In genomic region chr3:10041034-10041433, GRCh38 we compare ENCODE assay signal across 21 cellular contexts.
"Had no signal": no experiment of that assay in that cellular context is flagged by ENCODE, and none has a peak within 500 bp of the region (broad histone marks: within the 10 kb centered on the region; RNA-seq: fewer than 3 reads in every experiment).

No MANE protein-coding gene starts in this region.

- H3K27me3 ChIP-seq: colonic mucosa, gastroesophageal sphincter, spleen, tibial artery, upper lobe of left lung, uterus had no signal

- H3K36me3 ChIP-seq: colonic mucosa, left ventricle myocardium inferior, tibial artery, uterus had no signal

- H3K9me3 ChIP-seq: colonic mucosa, gastroesophageal sphincter, left ventricle myocardium inferior, psoas muscle, spleen, tibial artery, upper lobe of left lung, uterus had no signal

- DNase-seq: colonic mucosa; dermis blood vessel endothelial cell; erythroblast; glutamatergic neuron; immature natural killer cell; left ventricle myocardium inferior; mesendoderm; naive B cell; psoas muscle; retina; spleen; stimulated activated CD4-positive, alpha-beta T cell treated with anti-CD3 and anti-CD28 coated beads, Interleukin-15, amount 100 ng/mL, for 24 hours; stimulated activated CD4-positive, alpha-beta T cell treated with anti-CD3 and anti-CD28 coated beads, Interleukin-1b, Interleukin-23, amount 100 ng/mL, for 48 hours; stimulated activated CD4-positive, alpha-beta T cell treated with anti-CD3 and anti-CD28 coated beads, Interleukin-4, amount 100 ng/mL, for 24 hours; tibial artery; upper lobe of left lung; uterus had no signal

- H3K27ac ChIP-seq: colonic mucosa, gastroesophageal sphincter, left ventricle myocardium inferior, psoas muscle, spleen, tibial artery, upper lobe of left lung, uterus had no signal

- H3K4me3 ChIP-seq: colonic mucosa, gastroesophageal sphincter, left ventricle myocardium inferior, lung, psoas muscle, spleen, tibial artery, upper lobe of left lung, uterus had no signal

- H3K4me1 ChIP-seq: colonic mucosa, gastroesophageal sphincter, left ventricle myocardium inferior, psoas muscle, spleen, tibial artery, upper lobe of left lung, uterus had no signal

- ATAC-seq: gastroesophageal sphincter; psoas muscle; sciatic nerve; stimulated activated memory B cell treated with anti-CD40 and anti-IgM and Interleukin-4, amounts not matched to agents 10 μg/mL and 1 μg/mL and 100 μg/mL, for 72 hours had no signal
